Comparison of ENCODE assay signal across 18 cellular contexts in genomic region chr2:71610671-71611070, GRCh38.
DNase-seq lines count a peak whose midpoint lies in the region; ATAC-seq and TF ChIP-seq lines count a peak whose summit lies in the region.
"Had no signal": no experiment of that assay in that cellular context is flagged by ENCODE, and none has a peak within 500 bp of the region (broad histone marks: within the 10 kb centered on the region; RNA-seq: fewer than 3 reads in every experiment).

No MANE protein-coding gene starts in this region.

- H3K4me3 ChIP-seq in adrenal gland = no peak overlapping the region
- H3K4me3 ChIP-seq: GM12878, smooth muscle cell, uterus had no signal

- peak overlapping the region; percentile 35 for H3K27ac Mint-ChIP-seq in neural crest cell (ENCODE audit: unreplicated experiment)
- no peak overlapping the region for H3K27ac Mint-ChIP-seq in CD14-positive monocyte
- H3K27ac Mint-ChIP-seq: activated CD4-positive, alpha-beta T cell treated with anti-CD3 and anti-CD28 coated beads, Interleukin-2, amount 10 ng/mL, durations not matched to agents 7 days and 5 days; CD4-positive, alpha-beta T cell had no signal

- no peaks in the 10 kb centered on the region for H3K27me3 ChIP-seq in adrenal gland
- H3K27me3 ChIP-seq: uterus had no signal

- no peak for ATAC-seq in Right ventricle myocardium inferior
- ATAC-seq in GM21619 (IDR thresholded peaks at IDR 0.05; ENCODE audit: unreplicated experiment) = no peak

- H3K4me3 Mint-ChIP-seq in neural crest cell = no peak overlapping the region
- peak overlapping the region in 1 of 2 donors; percentile 34 for H3K4me3 Mint-ChIP-seq in CD14-positive monocyte
- H3K4me3 Mint-ChIP-seq: activated CD4-positive, alpha-beta T cell treated with anti-CD3 and anti-CD28 coated beads, Interleukin-2, amount 10 ng/mL, durations not matched to agents 7 days and 5 days; CD4-positive, alpha-beta T cell had no signal

- DNase-seq in cardiac septum (ENCODE audit: low spot score) (peak; percentile 29), Right ventricle myocardium inferior (ENCODE audit: missing footprints) (no peak), adrenal gland (peak in 4 of 7 donors; percentile 6 to 35 (median 9)), neural crest cell (ENCODE audit: low read depth, low spot score) (no peak), ureter (ENCODE audit: low spot score) (peak; percentile 36), putamen (ENCODE audit: low spot score) (no peak), CD14-positive monocyte (ENCODE audit: low spot score) (no peak)
- DNase-seq: activated CD4-positive, alpha-beta T cell treated with anti-CD3 and anti-CD28 coated beads, Interleukin-2, amount 10 ng/mL, durations not matched to agents 7 days and 5 days; activated T-cell treated with anti-CD3 and anti-CD28 coated beads, Interleukin-2, amount 50 U/mL, for 48 hours; effector CD8-positive, alpha-beta T cell; stimulated activated CD4-positive, alpha-beta T cell treated with anti-CD3 and anti-CD28 coated beads, Interleukin-4, amount 100 ng/mL, for 1 hour; T-helper 1 cell had no signal

- H3K27me3 Mint-ChIP-seq in neural crest cell (ENCODE audit: low read depth) = peaks cover 21% of the 10 kb centered on the region
- H3K27me3 Mint-ChIP-seq in CD14-positive monocyte (ENCODE audit: low read depth in 3 of 3) = peaks cover 0 to 2% (median 2%) of the 10 kb centered on the region in 3 donors

- TF ChIP-seq CTCF in adrenal gland (IDR thresholded peaks at IDR 0.05) = no peak
- TF ChIP-seq CTCF in neural crest cell (conservative IDR thresholded peaks at IDR 0.05) = no peak
- no peak for TF ChIP-seq CTCF in CD14-positive monocyte (IDR thresholded peaks at IDR 0.05)

- H3K36me3 Mint-ChIP-seq in neural crest cell (ENCODE audit: low read depth) = no peaks in the 10 kb centered on the region
- peaks cover 89% of the 10 kb centered on the region in 2 donors for H3K36me3 Mint-ChIP-seq in CD14-positive monocyte

- H3K9me3 ChIP-seq in adrenal gland (replicated peaks in 1 of 3) = no peaks in the 10 kb centered on the region
- H3K9me3 ChIP-seq: uterus had no signal

- intact Hi-C loops in cardiac septum (cut with DNase I) (loop anchor here (2.0 to 5.0 kb wide), 2 partner anchors 190 to 532 kb away; no protein-coding TSS in a partner anchor), Right ventricle myocardium inferior (cut with DNase I) (loop anchor here (2.0 kb wide), 1 partner anchor 188 kb away; no protein-coding TSS in a partner anchor), adrenal gland (cut with DNase I) (loop anchor here in 1 of 2 donors (5.0 kb wide), 1 partner anchor 187 kb away; no protein-coding TSS in a partner anchor), CD14-positive monocyte (cut with micrococcal nuclease) (no loop called here)

- no peaks in the 10 kb centered on the region for H3K36me3 ChIP-seq in adrenal gland (replicated peaks in 1 of 2)
- H3K36me3 ChIP-seq: uterus had no signal

- WGBS in adrenal gland, 4 donors = 93 to 99% (median 95%) methylated on average over 7 of the region's 7 CpGs

- no peak for TF ChIP-seq POLR2A in adrenal gland (IDR thresholded peaks at IDR 0.05)

- H3K4me1 ChIP-seq in adrenal gland (replicated peaks in 1 of 2) = peaks cover 17 to 24% of the 10 kb centered on the region in 2 donors
- H3K4me1 ChIP-seq: uterus had no signal

- H3K9me3 Mint-ChIP-seq in neural crest cell (no peaks in the 10 kb centered on the region), CD14-positive monocyte (no peaks in the 10 kb centered on the region)
- H3K9me3 Mint-ChIP-seq: activated CD4-positive, alpha-beta T cell treated with anti-CD3 and anti-CD28 coated beads, Interleukin-2, amount 10 ng/mL, durations not matched to agents 7 days and 5 days; CD4-positive, alpha-beta T cell had no signal

- no peaks in the 10 kb centered on the region for H3K4me1 Mint-ChIP-seq in neural crest cell
- H3K4me1 Mint-ChIP-seq in CD14-positive monocyte = no peaks in the 10 kb centered on the region
- H3K4me1 Mint-ChIP-seq: activated CD4-positive, alpha-beta T cell treated with anti-CD3 and anti-CD28 coated beads, Interleukin-2, amount 10 ng/mL, durations not matched to agents 7 days and 5 days had no signal

- no peak overlapping the region for H3K27ac ChIP-seq in adrenal gland
- H3K27ac ChIP-seq: parathyroid adenoma, uterus had no signal

Comparison
In these comparisons a context has a peak if more than half of its experiments do, and no peak if none do; other contexts are left out.
1. DNase-seq: peak in cardiac septum (single experiment), adrenal gland (4 of 7) and ureter (single experiment); none in Right ventricle myocardium inferior (single experiment), neural crest cell (single experiment), putamen (single experiment) and CD14-positive monocyte (single experiment).
2. intact Hi-C loops: an anchor here in cardiac septum (2.0 to 5.0 kb wide) and Right ventricle myocardium inferior (2.0 kb wide); none called in CD14-positive monocyte.